ENCODE assay signal across 10 cellular contexts in genomic region chr15:67119238-67119846, GRCh38. TPM values are rescaled to one million over a fixed set of nuclear protein-coding genes. Genes with fewer than 3 reads are reported as not detected.
DNase-seq lines count a peak whose midpoint lies in the region; ATAC-seq, FAIRE-seq and TF ChIP-seq lines count a peak whose summit lies in the region.
"Had no signal": no experiment of that assay in that cellular context is flagged by ENCODE, and none has a peak within 500 bp of the region (broad histone marks: within the 10 kb centered on the region; RNA-seq: fewer than 3 reads in every experiment).

No MANE protein-coding gene starts in this region.

- no peaks in the 10 kb centered on the region for H3K27me3 ChIP-seq in heart right ventricle
- H3K27me3 ChIP-seq in right cardiac atrium (ENCODE audit: control insufficient read depth, insufficient read depth), result no peaks in the 10 kb centered on the region
- H3K27me3 ChIP-seq in astrocyte (ENCODE audit: insufficient read depth, low read length), result no peaks in the 10 kb centered on the region
- no peaks in the 10 kb centered on the region for H3K27me3 ChIP-seq in naive thymus-derived CD4-positive, alpha-beta T cell (ENCODE audit: control insufficient read depth in 2 of 2, insufficient read depth in 2 of 2, low read length in 2 of 2)
- no peaks in the 10 kb centered on the region for H3K27me3 ChIP-seq in uterus
- H3K27me3 ChIP-seq: adrenal gland had no signal

- TF ChIP-seq POLR2A in uterus (IDR thresholded peaks at IDR 0.05), result no peak

- POLR2A ChIA-PET in naive thymus-derived CD4-positive, alpha-beta T cell (lab: Charles Lee), result interaction anchor here (0.6 to 8.9 kb wide), 5 partner anchors 16 to 720 kb away, joined by 3 to 60 read pairs (median 4); partner anchors contain the start of gene RNU6-1

- no peak for DNase-seq in heart right ventricle
- DNase-seq in right cardiac atrium, result no peak
- no peak for DNase-seq in astrocyte (ENCODE audit: low read depth)
- peak in 1 of 9 donors; percentile 5 for DNase-seq in naive thymus-derived CD4-positive, alpha-beta T cell
- DNase-seq in uterus, result no peak
- no peak for DNase-seq in DMS153 (lab: John Stamatoyannopoulos, UW)
- DNase-seq: adrenal gland, NCI-H2107 had no signal

- H3K27ac ChIP-seq in heart right ventricle (peak overlapping the region in 9 of 10 donors; percentile 59 to 92 (median 88)), right cardiac atrium (ENCODE audit: low read length) (no peak overlapping the region), astrocyte (ENCODE audit: low read depth, low read length) (no peak overlapping the region), uterus (peak overlapping the region; percentile 95 to 97)
- H3K27ac ChIP-seq in naive thymus-derived CD4-positive, alpha-beta T cell (ENCODE audit: low read depth, low read length), result peak overlapping the region; percentile 78

- peaks cover 21% of the 10 kb centered on the region for H3K36me3 Mint-ChIP-seq in astrocyte (ENCODE audit: low read depth, unreplicated experiment)
- H3K36me3 Mint-ChIP-seq in naive thymus-derived CD4-positive, alpha-beta T cell, result peaks cover 0 to 56% (median 0%) of the 10 kb centered on the region in 5 donors

- no peak for FAIRE-seq in astrocyte (lab: Jason Lieb, UNC)

- H3K9ac ChIP-seq in astrocyte (ENCODE audit: low read length), result no peak overlapping the region

- intact Hi-C loops in heart right ventricle (cut with DNase I) (no loop called here), right cardiac atrium (cut with DNase I) (no loop called here), uterus (cut with DNase I; ENCODE audit: low total_unique reads) (no loop called here)
- intact Hi-C loops in naive thymus-derived CD4-positive, alpha-beta T cell (cut with micrococcal nuclease), result loop anchor here in 1 of 2 donors (5.0 kb wide), 1 partner anchor 33 kb away; no protein-coding TSS in a partner anchor

- peak overlapping the region; percentile 3 for H3K4me3 Mint-ChIP-seq in astrocyte (ENCODE audit: unreplicated experiment)
- H3K4me3 Mint-ChIP-seq in naive thymus-derived CD4-positive, alpha-beta T cell, result peak overlapping the region; percentile 14 to 86 (median 55)

- H3K36me3 ChIP-seq in heart right ventricle (no peaks in the 10 kb centered on the region), astrocyte (ENCODE audit: insufficient read depth, low read length) (no peaks in the 10 kb centered on the region), uterus (no peaks in the 10 kb centered on the region)
- H3K36me3 ChIP-seq in naive thymus-derived CD4-positive, alpha-beta T cell (ENCODE audit: control insufficient read depth in 2 of 3, insufficient read depth in 3 of 3, low read length in 3 of 3), result no peaks in the 10 kb centered on the region
- H3K36me3 ChIP-seq: adrenal gland had no signal

- no peak overlapping the region for H3K4me2 ChIP-seq in astrocyte (ENCODE audit: low read length)

- 96 to 98% methylated on average over 6 of the region's 6 CpGs for WGBS in heart right ventricle, 2 donors
- 96% methylated on average over 6 of the region's 6 CpGs for WGBS in right cardiac atrium

- ATAC-seq in heart right ventricle, result no peak
- ATAC-seq in right cardiac atrium, result no peak
- no peak for ATAC-seq in naive thymus-derived CD4-positive, alpha-beta T cell
- ATAC-seq in GM18858 (IDR thresholded peaks at IDR 0.05; ENCODE audit: unreplicated experiment), result no peak
- no peak for ATAC-seq in HG03442 (IDR thresholded peaks at IDR 0.05; ENCODE audit: unreplicated experiment)

- H3K4me1 Mint-ChIP-seq in astrocyte (ENCODE audit: low read depth, unreplicated experiment), result peaks cover 60% of the 10 kb centered on the region
- peaks cover 64 to 96% (median 89%) of the 10 kb centered on the region in 7 donors for H3K4me1 Mint-ChIP-seq in naive thymus-derived CD4-positive, alpha-beta T cell

- H3K79me2 ChIP-seq in astrocyte (ENCODE audit: insufficient read depth, low read length), result peaks cover 85% of the 10 kb centered on the region

- H4K20me1 ChIP-seq in astrocyte (ENCODE audit: insufficient read depth, low read length), result no peaks in the 10 kb centered on the region

- no peaks in the 10 kb centered on the region for H3K9me3 ChIP-seq in heart right ventricle
- H3K9me3 ChIP-seq in right cardiac atrium (ENCODE audit: control insufficient read depth, low read length), result no peaks in the 10 kb centered on the region
- no peaks in the 10 kb centered on the region for H3K9me3 ChIP-seq in astrocyte (ENCODE audit: insufficient read depth, low read depth, low read length)
- H3K9me3 ChIP-seq in naive thymus-derived CD4-positive, alpha-beta T cell (ENCODE audit: control insufficient read depth in 2 of 3, low read length in 3 of 3), result no peaks in the 10 kb centered on the region
- H3K9me3 ChIP-seq in uterus, result no peaks in the 10 kb centered on the region
- H3K9me3 ChIP-seq: adrenal gland had no signal

- TF ChIP-seq CTCF in heart right ventricle (IDR thresholded peaks at IDR 0.05), result no peak
- TF ChIP-seq CTCF in astrocyte (IDR thresholded peaks at IDR 0.05; ENCODE audit: insufficient read depth, low read depth, low read length), result no peak
- TF ChIP-seq CTCF in uterus (IDR thresholded peaks at IDR 0.05), result no peak

- H3K4me1 ChIP-seq in heart right ventricle (peaks cover 29 to 98% (median 79%) of the 10 kb centered on the region in 9 donors), right cardiac atrium (ENCODE audit: control insufficient read depth, insufficient read depth, low read length) (peaks cover 24% of the 10 kb centered on the region), astrocyte (ENCODE audit: insufficient read depth, low read length) (peaks cover 50% of the 10 kb centered on the region), uterus (peaks cover 21 to 23% of the 10 kb centered on the region in 2 donors)
- peaks cover 73 to 82% of the 10 kb centered on the region in 2 donors for H3K4me1 ChIP-seq in naive thymus-derived CD4-positive, alpha-beta T cell (ENCODE audit: control insufficient read depth in 2 of 2, insufficient read depth in 2 of 2, low read length in 2 of 2)

- H3K27me3 Mint-ChIP-seq in astrocyte (ENCODE audit: low read depth, unreplicated experiment), result no peaks in the 10 kb centered on the region
- no peaks in the 10 kb centered on the region for H3K27me3 Mint-ChIP-seq in naive thymus-derived CD4-positive, alpha-beta T cell

- H3K4me3 ChIP-seq in heart right ventricle (no peak overlapping the region), right cardiac atrium (ENCODE audit: low read length) (no peak overlapping the region), astrocyte (ENCODE audit: insufficient read depth, low read depth, low read length) (no peak overlapping the region), uterus (no peak overlapping the region)
- no peak overlapping the region for H3K4me3 ChIP-seq in naive thymus-derived CD4-positive, alpha-beta T cell (ENCODE audit: low read length)
- H3K4me3 ChIP-seq: adrenal gland had no signal

- CTCF ChIA-PET in naive thymus-derived CD4-positive, alpha-beta T cell (lab: Charles Lee), result interaction anchor here (1.2 kb wide), 1 partner anchor 18 kb away, joined by 3 read pairs; no protein-coding TSS in a partner anchor

- peak overlapping the region; percentile 54 for H3K27ac Mint-ChIP-seq in astrocyte (ENCODE audit: unreplicated experiment)
- peak overlapping the region; percentile 56 to 97 (median 90) for H3K27ac Mint-ChIP-seq in naive thymus-derived CD4-positive, alpha-beta T cell

- H2AFZ ChIP-seq in astrocyte (ENCODE audit: low read depth, low read length), result no peak overlapping the region

- peaks cover 2% of the 10 kb centered on the region for H3K9me3 Mint-ChIP-seq in astrocyte (ENCODE audit: unreplicated experiment)
- H3K9me3 Mint-ChIP-seq in naive thymus-derived CD4-positive, alpha-beta T cell, result peaks cover 0 to 4% (median 0%) of the 10 kb centered on the region in 11 donors

RNA-seq across cellular contexts. Expression of gene SMAD3, which starts 53.9 kb away (rescaled TPM):
- 10 to 100 TPM; 11.3 to 44.8 (median 15.7) TPM for total RNA-seq in heart right ventricle
- 1 to 10 TPM; 6.2 to 7.8 TPM for polyA plus RNA-seq in heart right ventricle
- total RNA-seq in right cardiac atrium, result 10 to 100 TPM; 29.2 to 40.5 (median 30.5) TPM
- 9.9 TPM for polyA plus RNA-seq in right cardiac atrium
- 65.6 and 78.0 TPM in 2 replicates for total RNA-seq in astrocyte
- total RNA-seq in naive thymus-derived CD4-positive, alpha-beta T cell, result 100 to 1,000 TPM in 3 of 5 experiments, 10 to 100 TPM in 2; 27.4 to 142 (median 113) TPM
- polyA plus RNA-seq in naive thymus-derived CD4-positive, alpha-beta T cell, result 10 to 100 TPM in 1 of 2 donors, 1 to 10 TPM in 1; 4.0 to 11.5 TPM
- total RNA-seq in uterus, result 10 to 100 TPM; 14.3 to 66.9 (median 32.3) TPM

Comparison
In these comparisons a context has a peak if more than half of its experiments do, and no peak if none do; other contexts are left out.
1. H3K27ac ChIP-seq: peak in heart right ventricle (9 of 10), naive thymus-derived CD4-positive, alpha-beta T cell (single experiment) and uterus (2 of 2); none in right cardiac atrium (single experiment) and astrocyte (single experiment).